ENCODE assay signal across 9 cellular contexts in genomic region chr4:6134612-6135220, GRCh38.
DNase-seq lines count a peak whose midpoint lies in the region; ATAC-seq, FAIRE-seq and TF ChIP-seq lines count a peak whose summit lies in the region.
"Had no signal": no experiment of that assay in that cellular context is flagged by ENCODE, and none has a peak within 500 bp of the region (broad histone marks: within the 10 kb centered on the region; RNA-seq: fewer than 3 reads in every experiment).

No MANE protein-coding gene starts in this region.

- TF ChIP-seq POLR2A in upper lobe of left lung (IDR thresholded peaks at IDR 0.05): no peak

- no peak for TF ChIP-seq EP300 in upper lobe of left lung (IDR thresholded peaks at IDR 0.05)

- no peak overlapping the region for H3K27ac ChIP-seq in OCI-LY1 (ENCODE audit: low read depth, low read length, poor library complexity, severe bottlenecking)
- no peak overlapping the region for H3K27ac ChIP-seq in upper lobe of left lung

- DNase-seq in GM18507 (ENCODE audit: extremely low spot score, insufficient read length, low read depth) (peak; percentile 53), H7 (peak; percentile 77), upper lobe of left lung (no peak), chondrocyte (ENCODE audit: low spot score) (no peak)
- DNase-seq in central memory CD4-positive, alpha-beta T cell: peak; percentile 50

- H3K4me1 ChIP-seq in OCI-LY1 (ENCODE audit: insufficient read depth, low read length, severe bottlenecking) (no peaks in the 10 kb centered on the region), upper lobe of left lung (no peaks in the 10 kb centered on the region)

- peak; percentile 81 for FAIRE-seq in GM18507 (lab: Jason Lieb, UNC)
- FAIRE-seq: TTC549 had no signal

- H4K20me1 ChIP-seq in OCI-LY1 (ENCODE audit: insufficient read depth, low read length): no peaks in the 10 kb centered on the region

- no peak overlapping the region for H3K9ac ChIP-seq in OCI-LY1 (ENCODE audit: low read length)

- H3K9me3 Mint-ChIP-seq in chondrocyte (ENCODE audit: low read depth): peaks cover 3% of the 10 kb centered on the region

- H3K36me3 ChIP-seq in H7 (replicated peaks; ENCODE audit: control insufficient read depth, insufficient read depth, low read length): no peaks in the 10 kb centered on the region
- no peaks in the 10 kb centered on the region for H3K36me3 ChIP-seq in OCI-LY1 (ENCODE audit: insufficient read depth, low read length)
- H3K36me3 ChIP-seq in upper lobe of left lung: no peaks in the 10 kb centered on the region

- H3K27me3 Mint-ChIP-seq in chondrocyte (ENCODE audit: low read depth): peaks cover 21% of the 10 kb centered on the region

- H3K4me2 ChIP-seq in OCI-LY1 (ENCODE audit: low read length): no peak overlapping the region

- H3K27me3 ChIP-seq in H7 (ENCODE audit: control insufficient read depth, insufficient read depth, low read length) (no peaks in the 10 kb centered on the region), OCI-LY1 (ENCODE audit: insufficient read depth, low read length) (no peaks in the 10 kb centered on the region), upper lobe of left lung (no peaks in the 10 kb centered on the region)

- H3F3A ChIP-seq in OCI-LY1 (ENCODE audit: insufficient read depth, low read length): no peaks in the 10 kb centered on the region

- TF ChIP-seq CTCF in OCI-LY1 (IDR thresholded peaks at IDR 0.05; ENCODE audit: low read length): peak; percentile 30; the same call in 1 of the 2 replicates
- TF ChIP-seq CTCF in upper lobe of left lung (IDR thresholded peaks at IDR 0.05): peak in 4 of 6 experiments; percentile 8 to 45 (median 36)
- TF ChIP-seq CTCF in chondrocyte (IDR thresholded peaks at IDR 0.05): no peak

- H3K9me2 ChIP-seq in OCI-LY1 (ENCODE audit: low read depth, low read length): no peaks in the 10 kb centered on the region

- no peaks in the 10 kb centered on the region for H3K4me1 Mint-ChIP-seq in chondrocyte (ENCODE audit: low read depth)

- no peaks in the 10 kb centered on the region for H3K36me3 Mint-ChIP-seq in chondrocyte (ENCODE audit: low read depth)

- ATAC-seq in upper lobe of left lung (ENCODE audit: low FRiP score in 2 of 2) (no peak), HG02610 (IDR thresholded peaks at IDR 0.05; ENCODE audit: unreplicated experiment) (no peak), HG03571 (IDR thresholded peaks at IDR 0.05; ENCODE audit: unreplicated experiment) (no peak)

- no peak overlapping the region for H2AFZ ChIP-seq in OCI-LY1 (ENCODE audit: low read length)

- H3K4me3 ChIP-seq in H7 (ENCODE audit: insufficient read depth, low read depth, low read length) (no peak overlapping the region), OCI-LY1 (ENCODE audit: low read depth, low read length, poor library complexity, severe bottlenecking) (no peak overlapping the region), upper lobe of left lung (no peak overlapping the region)

- no peak overlapping the region for H3K4me3 Mint-ChIP-seq in chondrocyte (ENCODE audit: unreplicated experiment)

- no peak overlapping the region for H3K27ac Mint-ChIP-seq in chondrocyte (ENCODE audit: unreplicated experiment)

- no peaks in the 10 kb centered on the region for H3K79me2 ChIP-seq in OCI-LY1 (ENCODE audit: insufficient read depth, low read length)

- WGBS in upper lobe of left lung, 2 donors: 77 to 78% methylated on average over 9 to 11 of the region's 11 CpGs

- H3K9me3 ChIP-seq in OCI-LY1 (ENCODE audit: low read length): no peaks in the 10 kb centered on the region
- no peaks in the 10 kb centered on the region for H3K9me3 ChIP-seq in upper lobe of left lung

Comparison
In these comparisons a context has a peak if more than half of its experiments do, and no peak if none do; other contexts are left out.
1. DNase-seq: peak in GM18507 (single experiment), H7 (single experiment) and central memory CD4-positive, alpha-beta T cell (single experiment); none in upper lobe of left lung (0 of 2) and chondrocyte (single experiment).